In the genomic region with DNA sequence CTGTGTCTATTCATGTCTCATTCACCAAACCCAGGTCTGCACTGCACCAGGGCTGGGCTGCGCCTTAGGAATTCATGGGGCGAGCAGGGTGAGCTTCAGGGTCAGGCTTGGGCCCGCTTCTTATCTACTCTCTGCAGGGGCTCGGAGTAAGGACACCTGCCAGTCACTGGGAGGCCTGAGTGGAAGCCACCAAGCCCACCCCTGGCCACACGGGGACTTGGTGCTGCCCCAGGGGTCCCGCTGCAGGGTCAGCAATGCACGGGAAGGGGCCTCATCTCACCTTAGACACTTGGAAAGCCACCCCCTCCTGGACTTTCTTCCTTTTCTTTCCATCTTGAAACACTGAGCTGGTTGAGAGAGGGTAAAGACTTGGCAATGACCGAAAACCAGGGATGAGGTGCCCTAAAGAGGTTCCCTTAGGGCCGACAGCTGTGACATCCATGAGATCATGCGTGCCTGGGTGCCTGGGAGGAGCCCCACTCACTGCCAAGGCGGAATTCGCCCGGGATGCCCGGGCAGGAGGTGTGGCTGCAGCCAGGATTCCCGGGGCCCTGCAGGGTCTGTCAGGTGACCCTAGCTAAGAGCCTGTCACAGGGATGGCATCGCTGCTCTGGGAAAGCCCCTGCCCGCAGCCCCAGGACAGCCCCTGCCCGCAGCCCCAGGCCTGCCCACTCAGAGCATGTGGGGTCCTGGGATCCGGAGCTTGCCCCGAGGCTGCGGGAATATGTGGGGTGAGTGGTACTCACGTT, we compare ENCODE assay signal across 25 cellular contexts. TPM values are rescaled to one million over a fixed set of nuclear protein-coding genes. Genes with fewer than 3 reads are reported as not detected.
DNase-seq lines count a peak whose midpoint lies in the region; ATAC-seq and TF ChIP-seq lines count a peak whose summit lies in the region.
"Had no signal": no experiment of that assay in that cellular context is flagged by ENCODE, and none has a peak within 500 bp of the region (broad histone marks: within the 10 kb centered on the region; RNA-seq: fewer than 3 reads in every experiment).

No MANE protein-coding gene starts in this region.

- dilution Hi-C loops in IMR-90 (cut with HindIII; ENCODE audit: low sequenced_read_pairs, unreplicated experiment): no loop called here

- DNase-seq in IMR-90 (no peak), foreskin keratinocyte (no peak), transverse colon (no peak), iPS-NIHi11 (ENCODE audit: low spot score) (no peak), KG1 (lab: John Stamatoyannopoulos, UW) (no peak)
- DNase-seq: activated CD4-positive, alpha-beta T cell treated with anti-CD3 and anti-CD28 coated beads, Interleukin-2, amount 50 U/mL, for 1 hour; activated naive CD4-positive, alpha-beta T cell treated with anti-CD3 and anti-CD28 coated beads, Interleukin-2, amount 10 ng/mL, durations not matched to agents 7 days and 5 days; amygdala; cortex of kidney; glutamatergic neuron; HCEC 1CT; left colon; midbrain; NCI-H1092; NCI-H2029; NCI-H226; NCI-H774; RPMI8226; SK-N-SH; stimulated activated CD8-positive, alpha-beta memory T cell treated with anti-CD3 and anti-CD28 coated beads, Interleukin-4, amount 100 ng/mL, for 48 hours; T-helper 2 cell had no signal

- H2AK9ac ChIP-seq in IMR-90 (replicated peaks; ENCODE audit: low read depth, low read length, poor library complexity): no peak overlapping the region

- H2AFZ ChIP-seq in IMR-90 (replicated peaks; ENCODE audit: low read length, poor library complexity): no peak overlapping the region

- H3K23ac ChIP-seq in IMR-90 (ENCODE audit: low read depth, low read length): no peak overlapping the region

- H4K8ac ChIP-seq in IMR-90 (ENCODE audit: low read depth in 2 of 2, low read length in 2 of 2): no peak overlapping the region; a peak in 1 of 4 replicates

- H2BK120ac ChIP-seq in IMR-90 (ENCODE audit: low read depth, low read length): peak overlapping the region; percentile 72

- H3K9ac ChIP-seq in IMR-90 (ENCODE audit: low read depth, low read length): no peak overlapping the region
- H3K9ac ChIP-seq: SK-N-SH had no signal

- no peak overlapping the region for H4K5ac ChIP-seq in IMR-90 (ENCODE audit: low read depth, low read length)

- no peak overlapping the region for H3K4me3 Mint-ChIP-seq in nephron
- H3K4me3 Mint-ChIP-seq: activated naive CD4-positive, alpha-beta T cell treated with anti-CD3 and anti-CD28 coated beads, Interleukin-2, amount 10 ng/mL, durations not matched to agents 7 days and 5 days; natural killer cell treated with Interleukin-12 subunit alpha and Interleukin-12 subunit beta and Interleukin-15 and Interleukin-18, amount 100 ng/mL, for 72 hours had no signal

- in situ Hi-C loops in IMR-90 (cut with MboI; ENCODE audit: low sequenced_read_pairs): no loop called here
- in situ Hi-C loops in transverse colon (cut with MboI; ENCODE audit: low pct_ligation_motif_present in 1 of 4, low pct_unique_long_range_greater_than_20kb in 1 of 4, low sequenced_read_pairs in 3 of 4): no loop called here

- H3K4me1 ChIP-seq in IMR-90 (ENCODE audit: control insufficient read depth, insufficient read depth, low read length) (peaks cover 31% of the 10 kb centered on the region), foreskin keratinocyte (peaks cover 28% of the 10 kb centered on the region), transverse colon (peaks cover 16 to 47% (median 23%) of the 10 kb centered on the region in 4 donors)

- H3K9me3 ChIP-seq in IMR-90 (ENCODE audit: control insufficient read depth, insufficient read depth, low read length) (no peaks in the 10 kb centered on the region), transverse colon (no peaks in the 10 kb centered on the region)
- H3K9me3 ChIP-seq: SK-N-SH had no signal

- no TSS peak for BruUV-seq in IMR-90 (replicated peaks; lab: Mats Ljungman, UMichigan)

- H3K27me3 Mint-ChIP-seq in nephron (ENCODE audit: low read depth): peaks cover 38% of the 10 kb centered on the region

- H3K36me3 ChIP-seq in IMR-90 (ENCODE audit: control insufficient read depth, insufficient read depth, low read length) (no peaks in the 10 kb centered on the region), transverse colon (no peaks in the 10 kb centered on the region)

- H3K4me2 ChIP-seq in IMR-90 (ENCODE audit: low read depth, low read length): no peak overlapping the region
- H3K4me2 ChIP-seq: SK-N-SH had no signal

- peaks cover 70% of the 10 kb centered on the region for H3K4me1 Mint-ChIP-seq in nephron

- H2BK15ac ChIP-seq in IMR-90 (ENCODE audit: low read depth, low read length): peak overlapping the region; percentile 12; the same call in 1 of the 3 replicates

- H3K79me1 ChIP-seq in IMR-90 (ENCODE audit: low read depth in 1 of 2, low read length in 2 of 2): peaks cover 0 to 12% of the 10 kb centered on the region in 2 experiments; a peak in 1 of 4 replicates

- H3K9me1 ChIP-seq in IMR-90 (ENCODE audit: insufficient read depth, low read length): peaks cover 23% of the 10 kb centered on the region

- TF ChIP-seq CTCF in IMR-90 (conservative IDR thresholded peaks at IDR 0.05; ENCODE audit: low read depth, low read length) (no peak), foreskin keratinocyte (conservative IDR thresholded peaks at IDR 0.05) (no peak), nephron (IDR thresholded peaks at IDR 0.05; ENCODE audit: unreplicated experiment in 3 of 3) (no peak), transverse colon (IDR thresholded peaks at IDR 0.05) (no peak)

- no peaks in the 10 kb centered on the region for H3K9me3 Mint-ChIP-seq in nephron
- H3K9me3 Mint-ChIP-seq: activated naive CD4-positive, alpha-beta T cell treated with anti-CD3 and anti-CD28 coated beads, Interleukin-2, amount 10 ng/mL, durations not matched to agents 7 days and 5 days; natural killer cell treated with Interleukin-12 subunit alpha and Interleukin-12 subunit beta and Interleukin-15 and Interleukin-18, amount 100 ng/mL, for 72 hours had no signal

- H3K4ac ChIP-seq in IMR-90 (ENCODE audit: low read depth, low read length): peak overlapping the region; percentile 65

- H3K18ac ChIP-seq in IMR-90 (ENCODE audit: low read depth, low read length): no peak overlapping the region; the same call in 1 of the 2 replicates

- no peak overlapping the region for H3K4me3 ChIP-seq in IMR-90 (ENCODE audit: insufficient read depth, low read depth, low read length)
- no peak overlapping the region for H3K4me3 ChIP-seq in transverse colon

- ATAC-seq in IMR-90 (ENCODE audit: low read depth): no peak
- ATAC-seq in foreskin keratinocyte: peak; percentile 5
- no peak for ATAC-seq in HG02840 (IDR thresholded peaks at IDR 0.05; ENCODE audit: low FRiP score, unreplicated experiment)
- ATAC-seq: natural killer cell treated with Interleukin-12 subunit alpha and Interleukin-12 subunit beta and Interleukin-15 and Interleukin-18, amount 100 ng/mL, for 72 hours had no signal

- 96% methylated on average over 7 of the region's 22 CpGs; no CpG with 5 or more reads in 1 of the 2 experiments for WGBS in IMR-90 (ENCODE audit: extremely low coverage in 2 of 2, insufficient read length in 1 of 2), 2 experiments
- WGBS in transverse colon (ENCODE audit: low coverage in 1 of 2), 2 donors: 40 to 72% methylated on average over 1 to 21 of the region's 22 CpGs

- H3K27me3 ChIP-seq in IMR-90 (ENCODE audit: control insufficient read depth, insufficient read depth, low read length): no peaks in the 10 kb centered on the region
- no peaks in the 10 kb centered on the region for H3K27me3 ChIP-seq in foreskin keratinocyte
- peaks cover 7% of the 10 kb centered on the region for H3K27me3 ChIP-seq in transverse colon

- peak overlapping the region; percentile 83 for H2AK5ac ChIP-seq in IMR-90 (ENCODE audit: low read depth, low read length)

- H4K20me1 ChIP-seq in IMR-90 (ENCODE audit: insufficient read depth, low read length): peaks cover 9% of the 10 kb centered on the region; the same call in 1 of the 2 replicates

- TF ChIP-seq RAD21 in IMR-90 (IDR thresholded peaks at IDR 0.05; ENCODE audit: low read length): no peak

- H4K91ac ChIP-seq in IMR-90 (ENCODE audit: insufficient read depth, low read depth, low read length): peak overlapping the region; percentile 72

- CTCF ChIA-PET in IMR-90 (lab: Yijun Ruan, JAX): interaction anchor here (0.6 to 1.4 kb wide), 3 partner anchors 11 to 151 kb away, joined by 3 to 6 read pairs (median 4); no protein-coding TSS in a partner anchor

- intact Hi-C loops in IMR-90 (cut with micrococcal nuclease) (no loop called here), transverse colon (cut with DNase I; ENCODE audit: low total_unique reads) (no loop called here)

- no peaks in the 10 kb centered on the region for H3K36me3 Mint-ChIP-seq in nephron (ENCODE audit: low read depth)
- H3K36me3 Mint-ChIP-seq: activated naive CD4-positive, alpha-beta T cell treated with anti-CD3 and anti-CD28 coated beads, Interleukin-2, amount 10 ng/mL, durations not matched to agents 7 days and 5 days; natural killer cell treated with Interleukin-12 subunit alpha and Interleukin-12 subunit beta and Interleukin-15 and Interleukin-18, amount 100 ng/mL, for 72 hours had no signal

- H3K56ac ChIP-seq in IMR-90 (ENCODE audit: extremely low read depth, insufficient read depth, low read length): no peak overlapping the region

- no peak overlapping the region for H3K27ac ChIP-seq in IMR-90 (ENCODE audit: insufficient read depth, low read length)
- no peak overlapping the region for H3K27ac ChIP-seq in foreskin keratinocyte
- peak overlapping the region in 3 of 4 donors; percentile 18 to 74 (median 74) for H3K27ac ChIP-seq in transverse colon
- H3K27ac ChIP-seq: HL-60 had no signal

- TF ChIP-seq POLR2A in IMR-90 (IDR thresholded peaks at IDR 0.05; ENCODE audit: low read depth, low read length) (no peak), transverse colon (IDR thresholded peaks at IDR 0.05) (no peak)

- H3K14ac ChIP-seq in IMR-90 (replicated peaks; ENCODE audit: low read depth, low read length): peak overlapping the region; percentile 24; the same call in 1 of the 2 replicates

- POLR2A ChIA-PET in IMR-90 (lab: Charles Lee; ENCODE audit: unreplicated experiment): interaction anchor here (0.6 kb wide), 2 partner anchors 15 to 216 kb away, joined by 3 to 14 read pairs; no protein-coding TSS in a partner anchor

- H3K27ac Mint-ChIP-seq in nephron: peak overlapping the region in 2 of 3 experiments; percentile 43 to 45
- H3K27ac Mint-ChIP-seq: activated naive CD4-positive, alpha-beta T cell treated with anti-CD3 and anti-CD28 coated beads, Interleukin-2, amount 10 ng/mL, durations not matched to agents 7 days and 5 days; natural killer cell treated with Interleukin-12 subunit alpha and Interleukin-12 subunit beta and Interleukin-15 and Interleukin-18, amount 100 ng/mL, for 72 hours had no signal

- H2BK20ac ChIP-seq in IMR-90 (ENCODE audit: low read depth, low read length): 0 out of 2 replicates have a peak overlapping the region, but pooled peaks have one; percentile 18

- H2BK5ac ChIP-seq in IMR-90 (ENCODE audit: low read depth, low read length, poor library complexity, severe bottlenecking): no peak overlapping the region

- no peak for TF ChIP-seq EP300 in transverse colon (IDR thresholded peaks at IDR 0.05; ENCODE audit: low read depth)

RNA-seq across cellular contexts. Expression of gene EML1, which starts 45.5 kb away (rescaled TPM):
- total RNA-seq in IMR-90 (2012; rRNA removed) (34.4 and 42.3 TPM in 2 replicates), foreskin keratinocyte (3.7 and 7.4 TPM in 2 replicates), transverse colon (10 to 100 TPM; 16.8 to 59.5 (median 21.9) TPM)
- polyA plus RNA-seq in IMR-90 (2012; rRNA removed) (11.6 and 14.0 TPM in 2 replicates), foreskin keratinocyte (1.1 and 2.2 TPM in 2 replicates)
- polyA plus RNA-seq in IMR-90 (2012; cell fraction: cytosol; rRNA removed): 10.6 and 11.1 TPM in 2 replicates
- polyA plus RNA-seq in IMR-90 (2012; cell fraction: nucleus; rRNA removed; ENCODE audit: low replicate concordance): 9.4 and 14.7 TPM in 2 replicates

Comparison
In these comparisons a context has a peak if more than half of its experiments do, and no peak if none do; other contexts are left out.
1. H3K27ac ChIP-seq: peak in transverse colon (3 of 4); none in IMR-90 (single experiment) and foreskin keratinocyte (single experiment).